Comparison of ENCODE assay signal across 21 cellular contexts in genomic region chr10:11168423-11169100, GRCh38.
A peak's percentile ranks its signal among the peaks of the same experiment; 100 is the strongest.
DNase-seq lines count a peak whose midpoint lies in the region; ATAC-seq and TF ChIP-seq lines count a peak whose summit lies in the region.
"Had no signal": no experiment of that assay in that cellular context is flagged by ENCODE, and none has a peak within 500 bp of the region (broad histone marks: within the 10 kb centered on the region; RNA-seq: fewer than 3 reads in every experiment).

No MANE protein-coding gene starts in this region.

- no peak overlapping the region for H3K27ac Mint-ChIP-seq in activated CD4-positive, alpha-beta T cell treated with anti-CD3 and anti-CD28 coated beads for 36 hours
- H3K27ac Mint-ChIP-seq: activated T-helper 2 cell treated with anti-CD3 and anti-CD28 coated beads, Interferon-gamma antibody, Interleukin-2, Interleukin-4, amounts not matched to agents 10 μg/mL and 5 μg/mL and 100 μg/mL, durations not matched to agents 14 hours and 24 hours and 36 hours had no signal

- H3K4me1 ChIP-seq in esophagus squamous epithelium (peaks cover 4 to 26% (median 4%) of the 10 kb centered on the region in 3 donors), subcutaneous abdominal adipose tissue (ENCODE audit: control insufficient read depth in 5 of 5, insufficient read depth in 5 of 5, low read length in 5 of 5) (peaks cover 4 to 57% (median 39%) of the 10 kb centered on the region in 5 donors)
- H3K4me1 ChIP-seq: A549 had no signal

- H3K4me1 Mint-ChIP-seq in activated CD4-positive, alpha-beta T cell treated with anti-CD3 and anti-CD28 coated beads for 36 hours: peaks cover 20% of the 10 kb centered on the region

- H3K9me3 Mint-ChIP-seq in activated CD4-positive, alpha-beta T cell treated with anti-CD3 and anti-CD28 coated beads for 36 hours (ENCODE audit: low read depth): no peaks in the 10 kb centered on the region
- H3K9me3 Mint-ChIP-seq: activated T-helper 2 cell treated with anti-CD3 and anti-CD28 coated beads, Interferon-gamma antibody, Interleukin-2, Interleukin-4, amounts not matched to agents 10 μg/mL and 5 μg/mL and 100 μg/mL, durations not matched to agents 14 hours and 24 hours and 36 hours had no signal

- H3K4me3 ChIP-seq in HL-60 (replicated peaks; ENCODE audit: insufficient read depth, low read length) (peak overlapping the region; percentile 74), esophagus squamous epithelium (peak overlapping the region in 3 of 4 donors; percentile 3 to 76 (median 67)), subcutaneous abdominal adipose tissue (ENCODE audit: low read depth in 1 of 5, low read length in 5 of 5) (peak overlapping the region in 1 of 5 donors; percentile 77)
- H3K4me3 ChIP-seq: A549 had no signal

- DNase-seq in activated CD4-positive, alpha-beta T cell treated with anti-CD3 and anti-CD28 coated beads for 36 hours: no peak
- DNase-seq in activated CD4-positive, alpha-beta T cell treated with anti-CD3 and anti-CD28 coated beads for 48 hours: no peak
- DNase-seq in HL-60 (ENCODE audit: low read depth in 1 of 2, low spot score in 1 of 2): no peak
- no peak for DNase-seq in esophagus squamous epithelium (lab: John Stamatoyannopoulos, UW)
- no peak for DNase-seq in inferior parietal cortex (ENCODE audit: extremely low spot score)
- DNase-seq in HuH-7 (ENCODE audit: low spot score): no peak
- DNase-seq: activated CD4-positive, alpha-beta T cell treated with anti-CD3 and anti-CD28 coated beads, Interleukin-2, amount 50 U/mL, for 4 hours; amygdala; COR-L47; GDM1; KG1; mesendoderm; NCI-H146; occipital lobe; SK-N-SH; stimulated activated CD4-positive, alpha-beta T cell treated with anti-CD3 and anti-CD28 coated beads, Interleukin-4, amount 100 ng/mL, for 4 hours had no signal

- H3K9me3 ChIP-seq in esophagus squamous epithelium: no peaks in the 10 kb centered on the region
- no peaks in the 10 kb centered on the region for H3K9me3 ChIP-seq in subcutaneous abdominal adipose tissue (ENCODE audit: control insufficient read depth in 5 of 5, low read length in 5 of 5)
- H3K9me3 ChIP-seq: A549, SK-N-SH had no signal

- no peak overlapping the region for H3K4me3 Mint-ChIP-seq in activated CD4-positive, alpha-beta T cell treated with anti-CD3 and anti-CD28 coated beads for 36 hours

- H3K36me3 Mint-ChIP-seq in activated CD4-positive, alpha-beta T cell treated with anti-CD3 and anti-CD28 coated beads for 36 hours (ENCODE audit: low read depth): peaks cover 25% of the 10 kb centered on the region

- no peaks in the 10 kb centered on the region for H3K36me3 ChIP-seq in esophagus squamous epithelium
- peaks cover 0 to 10% (median 5%) of the 10 kb centered on the region in 5 donors for H3K36me3 ChIP-seq in subcutaneous abdominal adipose tissue (ENCODE audit: control insufficient read depth in 5 of 5, insufficient read depth in 5 of 5, low read length in 5 of 5)

- TF ChIP-seq CTCF in HL-60 (IDR thresholded peaks at IDR 0.05; ENCODE audit: insufficient read depth, low read length): no peak
- no peak for TF ChIP-seq CTCF in esophagus squamous epithelium (IDR thresholded peaks at IDR 0.05)

- no peaks in the 10 kb centered on the region for H3K27me3 Mint-ChIP-seq in activated CD4-positive, alpha-beta T cell treated with anti-CD3 and anti-CD28 coated beads for 36 hours

- POLR2A ChIA-PET in activated CD4-positive, alpha-beta T cell treated with anti-CD3 and anti-CD28 coated beads for 36 hours (lab: Charles Lee): interaction anchor here (0.8 to 3.3 kb wide), 3 partner anchors 10 to 67 kb away, joined by 4 to 18 read pairs (median 4); no protein-coding TSS in a partner anchor

- H3K9ac ChIP-seq in subcutaneous abdominal adipose tissue (ENCODE audit: low read length in 5 of 5): no peak overlapping the region
- H3K9ac ChIP-seq: SK-N-SH had no signal

- WGBS in esophagus squamous epithelium, 2 donors: 54 to 58% methylated on average over 6 of the region's 6 CpGs

- H3K27ac ChIP-seq in HL-60 (replicated peaks): peak overlapping the region; percentile 96
- H3K27ac ChIP-seq in esophagus squamous epithelium: peak overlapping the region in 3 of 4 donors; percentile 72 to 91 (median 83)
- peak overlapping the region; percentile 5 for H3K27ac ChIP-seq in subcutaneous abdominal adipose tissue (ENCODE audit: low read depth, low read length)
- H3K27ac ChIP-seq: A549 had no signal

- CTCF ChIA-PET in activated CD4-positive, alpha-beta T cell treated with anti-CD3 and anti-CD28 coated beads for 36 hours (lab: Charles Lee): interaction anchor here (0.6 to 1.5 kb wide), 8 partner anchors 10 to 1838 kb away, joined by 3 to 7 read pairs (median 3); no protein-coding TSS in a partner anchor

- no peaks in the 10 kb centered on the region for H3K27me3 ChIP-seq in HL-60 (ENCODE audit: insufficient read depth, poor library complexity, severe bottlenecking)
- H3K27me3 ChIP-seq in esophagus squamous epithelium: peaks cover 0 to 29% (median 2%) of the 10 kb centered on the region in 4 donors
- no peaks in the 10 kb centered on the region for H3K27me3 ChIP-seq in subcutaneous abdominal adipose tissue (ENCODE audit: control insufficient read depth in 5 of 5, insufficient read depth in 4 of 5, low read length in 5 of 5)

- no peak for TF ChIP-seq POLR2A in esophagus squamous epithelium (IDR thresholded peaks at IDR 0.05)

- peak; percentile 4 for ATAC-seq in activated CD4-positive, alpha-beta T cell treated with anti-CD3 and anti-CD28 coated beads for 36 hours
- ATAC-seq in GM18868 (IDR thresholded peaks at IDR 0.05; ENCODE audit: unreplicated experiment): no peak
- ATAC-seq: A549, sciatic nerve had no signal

- intact Hi-C loops in activated CD4-positive, alpha-beta T cell treated with anti-CD3 and anti-CD28 coated beads for 36 hours (cut with DNase I, micrococcal nuclease): loop anchor here in 1 of 2 experiments (5.0 kb wide), 1 partner anchor 39 kb away; no protein-coding TSS in a partner anchor
- intact Hi-C loops in esophagus squamous epithelium (cut with DNase I): no loop called here

Comparison
In these comparisons a context has a peak if more than half of its experiments do, and no peak if none do; other contexts are left out.
1. H3K27ac ChIP-seq: peak in every context shown above with its lines; median percentile 96 in HL-60; 83 in esophagus squamous epithelium; 5 in subcutaneous abdominal adipose tissue.